In genomic region chr6:100267002-100267401, GRCh38 we compare ENCODE assay signal across 30 cellular contexts.
"Had no signal": no experiment of that assay in that cellular context is flagged by ENCODE, and none has a peak within 500 bp of the region (broad histone marks: within the 10 kb centered on the region; RNA-seq: fewer than 3 reads in every experiment).

No MANE protein-coding gene starts in this region.

- H3K27me3 Mint-ChIP-seq: progenitor cell of endocrine pancreas had no signal

- H3K36me3 ChIP-seq: adrenal gland, breast epithelium, left ventricle myocardium inferior, ovary, thoracic aorta, uterus had no signal

- ATAC-seq: activated CD4-positive, alpha-beta T cell treated with anti-CD3 and anti-CD28 coated beads for 36 hours; activated CD8-positive, alpha-beta T cell treated with anti-CD3 and anti-CD28 coated beads, Interleukin-2, amount 10 ng/mL, durations not matched to agents 7 days and 5 days; natural killer cell; sciatic nerve; stimulated activated naive CD8-positive, alpha-beta T cell treated with anti-CD3 and anti-CD28 coated beads, Interleukin-15, Interleukin-2, amounts not matched to agents 100 U/mL and 50 U/mL, for 24 hours had no signal

- H3K4me3 Mint-ChIP-seq: activated CD4-positive, alpha-beta T cell treated with anti-CD3 and anti-CD28 coated beads for 36 hours; activated CD8-positive, alpha-beta T cell treated with anti-CD3 and anti-CD28 coated beads, Interleukin-2, amount 10 ng/mL, durations not matched to agents 7 days and 5 days; activated naive CD8-positive, alpha-beta T cell treated with anti-CD3 and anti-CD28 coated beads for 36 hours; natural killer cell; T-helper 2 cell treated with Interferon-gamma antibody and Interleukin-4, amounts not matched to agents 5 μg/mL and 100 μg/mL, for 36 hours had no signal

- H3K4me1 ChIP-seq: adrenal gland, breast epithelium, left ventricle myocardium inferior, uterus had no signal

- H3K27me3 ChIP-seq: adrenal gland, breast epithelium, ovary, uterus had no signal

- H3K4me3 ChIP-seq: adrenal gland, breast epithelium, left ventricle myocardium inferior, lung, ovary, skin epidermis, thoracic aorta, uterus had no signal

- H3K4me1 Mint-ChIP-seq: activated CD4-positive, alpha-beta T cell treated with anti-CD3 and anti-CD28 coated beads for 36 hours; activated naive CD8-positive, alpha-beta T cell treated with anti-CD3 and anti-CD28 coated beads for 36 hours; natural killer cell had no signal

- H3K27ac Mint-ChIP-seq: activated CD4-positive, alpha-beta T cell treated with anti-CD3 and anti-CD28 coated beads for 36 hours; activated CD8-positive, alpha-beta T cell treated with anti-CD3 and anti-CD28 coated beads, Interleukin-2, amount 10 ng/mL, durations not matched to agents 7 days and 5 days; activated naive CD8-positive, alpha-beta T cell treated with anti-CD3 and anti-CD28 coated beads for 36 hours; natural killer cell; progenitor cell of endocrine pancreas; T-helper 2 cell treated with Interferon-gamma antibody and Interleukin-4, amounts not matched to agents 5 μg/mL and 100 μg/mL, for 36 hours had no signal

- H3K36me3 Mint-ChIP-seq: activated naive CD8-positive, alpha-beta T cell treated with anti-CD3 and anti-CD28 coated beads for 36 hours; natural killer cell had no signal

- H3K9me3 ChIP-seq: adrenal gland, breast epithelium, left ventricle myocardium inferior, ovary, thoracic aorta, uterus had no signal

- FAIRE-seq: endothelial cell of umbilical vein, frontal cortex had no signal

- H3K9me3 Mint-ChIP-seq: activated naive CD8-positive, alpha-beta T cell treated with anti-CD3 and anti-CD28 coated beads for 36 hours; T-helper 2 cell treated with Interferon-gamma antibody and Interleukin-4, amounts not matched to agents 5 μg/mL and 100 μg/mL, for 36 hours had no signal

- DNase-seq: activated CD4-positive, alpha-beta T cell treated with anti-CD3 and anti-CD28 coated beads for 36 hours; activated CD4-positive, CD25-positive, alpha-beta regulatory T cell; activated CD8-positive, alpha-beta T cell treated with anti-CD3 and anti-CD28 coated beads, Interleukin-2, amount 10 ng/mL, durations not matched to agents 7 days and 5 days; activated effector memory CD4-positive, alpha-beta T cell treated with Interleukin-2 at 50 U/mL for 16 hours; activated naive CD4-positive, alpha-beta T cell treated with Interleukin-2 at 50 U/mL for 16 hours; activated naive CD8-positive, alpha-beta T cell treated with anti-CD3 and anti-CD28 coated beads for 36 hours; activated T-cell treated with anti-CD3 and anti-CD28 coated beads for 4 hours; adrenal gland; aorta; central memory CD4-positive, alpha-beta T cell; islet precursor cell; left ventricle myocardium inferior; natural killer cell; ovary; retina; stimulated activated CD4-positive, alpha-beta T cell treated with anti-CD3 and anti-CD28 coated beads, Interleukin-12 subunit alpha, Interleukin-12 subunit beta, amount 100 ng/mL, for 4 hours; stimulated activated CD4-positive, alpha-beta T cell treated with anti-CD3 and anti-CD28 coated beads, Interleukin-4, amount 100 ng/mL, for 1 hour; stimulated activated naive CD8-positive, alpha-beta T cell treated with anti-CD3 and anti-CD28 coated beads, Interleukin-15, Interleukin-2, amounts not matched to agents 100 U/mL and 50 U/mL, for 24 hours; T-helper 1 cell; trophoblast cell; uterus had no signal

- H3K27ac ChIP-seq: adrenal gland, breast epithelium, left ventricle myocardium inferior, ovary, thoracic aorta, uterus had no signal
